ENCODE assay signal across 8 cellular contexts in the genomic region with DNA sequence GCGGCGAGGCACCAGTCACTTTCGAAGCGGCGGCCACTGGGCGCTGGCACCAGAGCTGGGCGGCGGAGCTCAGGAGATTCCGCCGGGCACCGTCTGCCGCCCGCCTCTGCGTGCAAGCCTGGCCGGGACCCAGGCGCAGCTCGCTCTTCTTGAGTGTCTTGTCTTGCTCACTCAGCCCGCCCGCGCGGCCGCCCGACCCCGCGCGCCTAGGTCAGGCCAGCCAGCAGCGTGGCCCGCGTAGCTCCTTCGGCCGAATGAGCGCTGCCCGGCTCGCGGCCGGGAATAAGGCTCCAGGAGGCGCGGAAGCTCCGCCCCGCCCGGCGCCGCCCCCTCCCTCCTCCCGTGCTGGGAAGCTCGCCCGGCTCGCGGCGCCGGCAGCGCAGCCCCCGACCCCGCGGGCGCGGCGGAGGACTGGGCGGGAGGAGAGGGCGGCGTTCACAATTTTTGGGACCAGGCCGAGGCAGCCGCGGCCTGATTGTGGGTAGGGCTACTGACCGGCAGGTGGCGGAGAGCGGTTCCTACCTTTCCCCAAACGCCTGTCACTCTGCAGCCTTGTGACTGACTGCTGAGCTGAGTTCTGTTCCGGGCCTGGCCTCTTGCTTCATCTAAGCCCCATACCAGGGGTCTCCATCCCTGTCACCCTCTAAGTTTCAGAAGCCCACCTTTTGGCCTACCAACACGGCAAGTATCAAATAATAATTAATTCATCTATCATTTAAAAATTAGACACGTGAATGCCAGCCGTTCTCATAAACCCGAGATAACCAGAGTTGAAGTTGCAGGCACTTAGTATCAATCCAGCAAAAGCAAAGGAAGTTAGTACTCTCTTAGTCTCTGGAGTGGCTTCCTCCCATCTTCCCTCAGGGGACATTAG. TPM values are rescaled to one million over a fixed set of nuclear protein-coding genes. Genes with fewer than 3 reads are reported as not detected.
DNase-seq lines count a peak whose midpoint lies in the region; ATAC-seq and TF ChIP-seq lines count a peak whose summit lies in the region.

A gene with protein sequence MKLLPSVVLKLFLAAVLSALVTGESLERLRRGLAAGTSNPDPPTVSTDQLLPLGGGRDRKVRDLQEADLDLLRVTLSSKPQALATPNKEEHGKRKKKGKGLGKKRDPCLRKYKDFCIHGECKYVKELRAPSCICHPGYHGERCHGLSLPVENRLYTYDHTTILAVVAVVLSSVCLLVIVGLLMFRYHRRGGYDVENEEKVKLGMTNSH (minus strand): TSS at position 256 of the 874 bp plus-strand sequence. CDS start 275 bp downstream, outside the sequence.

- intact Hi-C loops in Right ventricle myocardium inferior (cut with DNase I) = loop anchor here (1.0 to 5.0 kb wide), 4 partner anchors 44 to 169 kb away; a partner anchor contains a TSS
- intact Hi-C loops in aorta (cut with DNase I) = loop anchor here in 1 of 2 donors (5.0 kb wide), 1 partner anchor 44 kb away; a partner anchor contains a TSS

- ATAC-seq in GM21723 (IDR thresholded peaks at IDR 0.05; ENCODE audit: unreplicated experiment) (peak; percentile 80), Right ventricle myocardium inferior (peak; percentile 87), aorta (ENCODE audit: low FRiP score) (peak; percentile 90)
- peak; percentile 55 for ATAC-seq in activated naive CD8-positive, alpha-beta T cell treated with anti-CD3 and anti-CD28 coated beads, Interleukin-2, amount 50 U/mL, for 24 hours

- H3K36me3 ChIP-seq in SK-N-MC (ENCODE audit: insufficient read depth, low read length) = no peaks in the 10 kb centered on the region
- peaks cover 9% of the 10 kb centered on the region for H3K36me3 ChIP-seq in osteoblast (ENCODE audit: insufficient read depth, low read length)
- no peaks in the 10 kb centered on the region for H3K36me3 ChIP-seq in aorta (ENCODE audit: control insufficient read depth in 1 of 2, insufficient read depth in 2 of 2, low read length in 1 of 2)

- H3K9me3 Mint-ChIP-seq in activated naive CD8-positive, alpha-beta T cell treated with anti-CD3 and anti-CD28 coated beads, Interleukin-2, amount 50 U/mL, for 24 hours = no peaks in the 10 kb centered on the region

- H4K20me1 ChIP-seq in osteoblast (ENCODE audit: insufficient read depth, low read length) = peaks cover 4% of the 10 kb centered on the region

- peaks cover 6% of the 10 kb centered on the region for H3K27me3 Mint-ChIP-seq in activated naive CD8-positive, alpha-beta T cell treated with anti-CD3 and anti-CD28 coated beads, Interleukin-2, amount 50 U/mL, for 24 hours

- DNase-seq in ELR (ENCODE audit: low read depth) (peak; percentile 82), SK-N-MC (ENCODE audit: low read depth, low spot score) (no peak), Right ventricle myocardium inferior (ENCODE audit: missing footprints) (peak; percentile 90), osteoblast (ENCODE audit: insufficient read length, low spot score, missing footprints) (peak; percentile 98), aorta (peak; percentile 87 to 94)
- DNase-seq in Jurkat, Clone E6-1 (ENCODE audit: low read depth, low spot score) = no peak
- DNase-seq in activated naive CD8-positive, alpha-beta T cell treated with anti-CD3 and anti-CD28 coated beads, Interleukin-2, amount 50 U/mL, for 24 hours = peak; percentile 55

- H3K27ac Mint-ChIP-seq in activated naive CD8-positive, alpha-beta T cell treated with anti-CD3 and anti-CD28 coated beads, Interleukin-2, amount 50 U/mL, for 24 hours = no peak within 1 kb of the TSS

- H3K27ac ChIP-seq in SK-N-MC (no peak within 1 kb of the TSS), osteoblast (ENCODE audit: low read depth, low read length) (peak within 1 kb of the TSS; percentile 65), aorta (ENCODE audit: low read depth in 1 of 2, low read length in 2 of 2) (peak within 1 kb of the TSS in 1 of 2 donors; percentile 44)

- peak within 1 kb of the TSS; percentile 74 for H3K4me3 Mint-ChIP-seq in activated naive CD8-positive, alpha-beta T cell treated with anti-CD3 and anti-CD28 coated beads, Interleukin-2, amount 50 U/mL, for 24 hours

- H3K79me2 ChIP-seq in osteoblast (ENCODE audit: insufficient read depth, low read length) = peaks cover 41% of the 10 kb centered on the region

- peak within 1 kb of the TSS; percentile 57 for H3K4me3 ChIP-seq in Jurkat, Clone E6-1 (ENCODE audit: low read length)
- peak within 1 kb of the TSS; percentile 83 for H3K4me3 ChIP-seq in SK-N-MC
- peak within 1 kb of the TSS; percentile 85 for H3K4me3 ChIP-seq in osteoblast (ENCODE audit: insufficient read depth, low read length)
- H3K4me3 ChIP-seq in aorta (ENCODE audit: low read length in 2 of 2) = peak within 1 kb of the TSS; percentile 36 to 56

- H3K36me3 Mint-ChIP-seq in activated naive CD8-positive, alpha-beta T cell treated with anti-CD3 and anti-CD28 coated beads, Interleukin-2, amount 50 U/mL, for 24 hours (ENCODE audit: low read depth) = peaks cover 3% of the 10 kb centered on the region

- H3K9me3 ChIP-seq in SK-N-MC (ENCODE audit: low read depth, low read length) = no peaks in the 10 kb centered on the region
- H3K9me3 ChIP-seq in osteoblast (ENCODE audit: low read depth, low read length) = no peaks in the 10 kb centered on the region
- no peaks in the 10 kb centered on the region for H3K9me3 ChIP-seq in aorta (ENCODE audit: control insufficient read depth, low read length)

- H3K9ac ChIP-seq in SK-N-MC (ENCODE audit: insufficient read length) = peak within 1 kb of the TSS; percentile 33

- H3K27me3 ChIP-seq in osteoblast (ENCODE audit: insufficient read depth, low read length) (no peaks in the 10 kb centered on the region), aorta (ENCODE audit: control insufficient read depth in 1 of 2, insufficient read depth in 2 of 2, low read length in 1 of 2) (no peaks in the 10 kb centered on the region)

- H3K4me1 Mint-ChIP-seq in activated naive CD8-positive, alpha-beta T cell treated with anti-CD3 and anti-CD28 coated beads, Interleukin-2, amount 50 U/mL, for 24 hours = peaks cover 43% of the 10 kb centered on the region

- peak within 1 kb of the TSS; percentile 89 for H2AFZ ChIP-seq in osteoblast (ENCODE audit: low read length)

- WGBS in aorta, 2 donors = 1% methylated on average over 52 to 72 of the region's 72 CpGs

- H3K4me1 ChIP-seq in osteoblast (ENCODE audit: insufficient read depth, low read length) (peaks cover 36% of the 10 kb centered on the region), aorta (ENCODE audit: control insufficient read depth in 1 of 2, insufficient read depth in 2 of 2, low read length in 2 of 2) (no peaks in the 10 kb centered on the region)

- peak within 1 kb of the TSS; percentile 96 for H3K4me2 ChIP-seq in osteoblast (ENCODE audit: insufficient read depth, low read length)

- peak; percentile 42 for TF ChIP-seq CTCF in osteoblast (IDR thresholded peaks at IDR 0.05; ENCODE audit: extremely low read depth, low read depth, low read length)

RNA-seq across cellular contexts. Expression of the gene that starts here (rescaled TPM):
- polyA plus RNA-seq in Jurkat, Clone E6-1 (2012; ENCODE audit: insufficient read depth, insufficient read length) = 3.3 TPM
- 20.2 TPM for total RNA-seq in Right ventricle myocardium inferior
- total RNA-seq in osteoblast = 1.8 and 2.5 TPM in 2 replicates
- total RNA-seq in aorta = 10 to 100 TPM; 14.5 to 30.2 TPM
- 1 to 10 TPM; 2.0 to 2.3 TPM for polyA plus RNA-seq in aorta

Comparison
In these comparisons a context has a peak if more than half of its experiments do, and no peak if none do; other contexts are left out.
1. DNase-seq: peak in ELR (single experiment), activated naive CD8-positive, alpha-beta T cell treated with anti-CD3 and anti-CD28 coated beads, Interleukin-2, amount 50 U/mL, for 24 hours (single experiment), Right ventricle myocardium inferior (single experiment), osteoblast (single experiment) and aorta (2 of 2); none in Jurkat, Clone E6-1 (single experiment) and SK-N-MC (single experiment).
2. Peak in every context shown above with its lines, with median percentiles within 50 percentile points of each other: ATAC-seq and H3K4me3 ChIP-seq.